Comparison of ENCODE assay signal across 32 cellular contexts in genomic region chr5:96321371-96321770, GRCh38.
DNase-seq lines count a peak whose midpoint lies in the region; ATAC-seq and TF ChIP-seq lines count a peak whose summit lies in the region.
"Had no signal": no experiment of that assay in that cellular context is flagged by ENCODE, and none has a peak within 500 bp of the region (broad histone marks: within the 10 kb centered on the region; RNA-seq: fewer than 3 reads in every experiment).

No MANE protein-coding gene starts in this region.

- H3K27ac Mint-ChIP-seq in activated T-helper 2 cell treated with anti-CD3 and anti-CD28 coated beads, Interferon-gamma antibody, Interleukin-2, Interleukin-4, amounts not matched to agents 10 μg/mL and 5 μg/mL and 100 μg/mL, durations not matched to agents 14 hours and 24 hours and 36 hours: no peak overlapping the region
- H3K27ac Mint-ChIP-seq: activated T-cell treated with anti-CD3 and anti-CD28 coated beads, Interleukin-2, amount 50 U/mL, for 72 hours; dendritic cell treated with granulocyte-macrophage colony-stimulating factor and Interleukin-4, amounts not matched to agents 40 ng/mL and 50 ng/mL, for 4 days; progenitor cell of endocrine pancreas; stimulated activated naive CD8-positive, alpha-beta T cell treated with anti-CD3 and anti-CD28 coated beads, Interleukin-15, Interleukin-2, amounts not matched to agents 100 ng/mL and 50 ng/mL, for 24 hours; T-helper 17 cell had no signal

- peak overlapping the region; percentile 72 for H3K27ac ChIP-seq in ACC112 (ENCODE audit: low read depth, low read length)
- peak overlapping the region; percentile 73 for H3K27ac ChIP-seq in PC-9
- H3K27ac ChIP-seq in tibial nerve: no peak overlapping the region
- H3K27ac ChIP-seq: body of pancreas, HL-60, left ventricle myocardium inferior, neutrophil, right lobe of liver, testis, uterus had no signal

- H3K4me3 ChIP-seq in ACC112 (ENCODE audit: low read depth, low read length) (peak overlapping the region; percentile 14; the same call in 1 of the 2 replicates), PC-9 (no peak overlapping the region), fibroblast of mammary gland (ENCODE audit: control insufficient read depth, low read depth, low read length) (no peak overlapping the region), tibial nerve (no peak overlapping the region)
- H3K4me3 ChIP-seq: body of pancreas, left ventricle myocardium inferior, right lobe of liver, testis, uterus had no signal

- BruUV-seq in PC-9 (replicated peaks; lab: Mats Ljungman, UMichigan): no TSS peak

- WGBS in tibial nerve, 2 donors: 52 to 66% methylated on average over 1 of the region's 1 CpG

- H3K79me2 ChIP-seq in ACC112 (ENCODE audit: control insufficient read depth, insufficient read depth, low read length, unreplicated experiment) (no peaks in the 10 kb centered on the region), PC-9 (ENCODE audit: low read depth) (no peaks in the 10 kb centered on the region)

- no peaks in the 10 kb centered on the region for H3K27me3 ChIP-seq in ACC112 (ENCODE audit: insufficient read depth, low read length)
- no peaks in the 10 kb centered on the region for H3K27me3 ChIP-seq in PC-9 (ENCODE audit: insufficient read depth, low read depth)
- H3K27me3 ChIP-seq in tibial nerve: no peaks in the 10 kb centered on the region
- H3K27me3 ChIP-seq: BE2C, body of pancreas, neutrophil, right lobe of liver, testis, uterus had no signal

- no peak overlapping the region for H3K4me3 Mint-ChIP-seq in activated T-helper 2 cell treated with anti-CD3 and anti-CD28 coated beads, Interferon-gamma antibody, Interleukin-2, Interleukin-4, amounts not matched to agents 10 μg/mL and 5 μg/mL and 100 μg/mL, durations not matched to agents 14 hours and 24 hours and 36 hours (ENCODE audit: low read depth)
- H3K4me3 Mint-ChIP-seq: activated T-cell treated with anti-CD3 and anti-CD28 coated beads, Interleukin-2, amount 50 U/mL, for 72 hours; dendritic cell treated with granulocyte-macrophage colony-stimulating factor and Interleukin-4, amounts not matched to agents 40 ng/mL and 50 ng/mL, for 4 days; stimulated activated naive CD8-positive, alpha-beta T cell treated with anti-CD3 and anti-CD28 coated beads, Interleukin-15, Interleukin-2, amounts not matched to agents 100 ng/mL and 50 ng/mL, for 24 hours; T-helper 17 cell had no signal

- H3K4me1 Mint-ChIP-seq in activated T-helper 2 cell treated with anti-CD3 and anti-CD28 coated beads, Interferon-gamma antibody, Interleukin-2, Interleukin-4, amounts not matched to agents 10 μg/mL and 5 μg/mL and 100 μg/mL, durations not matched to agents 14 hours and 24 hours and 36 hours (ENCODE audit: low read depth): no peaks in the 10 kb centered on the region
- H3K4me1 Mint-ChIP-seq: T-helper 17 cell had no signal

- CTCF ChIA-PET in PC-9 (lab: Charles Lee): no interaction called here

- H3K4me1 ChIP-seq in ACC112 (ENCODE audit: control insufficient read depth, insufficient read depth, low read length, unreplicated experiment): peaks cover 65% of the 10 kb centered on the region
- H3K4me1 ChIP-seq in PC-9 (replicated peaks; ENCODE audit: insufficient read depth): peaks cover 28% of the 10 kb centered on the region
- H3K4me1 ChIP-seq in tibial nerve: no peaks in the 10 kb centered on the region
- H3K4me1 ChIP-seq: BE2C, body of pancreas, testis, uterus had no signal

- H3K36me3 ChIP-seq in ACC112 (ENCODE audit: insufficient read depth, low read length): no peaks in the 10 kb centered on the region
- H3K36me3 ChIP-seq in PC-9 (ENCODE audit: low read depth): no peaks in the 10 kb centered on the region
- H3K36me3 ChIP-seq in tibial nerve: no peaks in the 10 kb centered on the region
- H3K36me3 ChIP-seq: BE2C, left ventricle myocardium inferior, neutrophil, right lobe of liver, uterus had no signal

- no peak for ATAC-seq in HG03469 (IDR thresholded peaks at IDR 0.05; ENCODE audit: unreplicated experiment)
- ATAC-seq: activated T-cell treated with anti-CD3 and anti-CD28 coated beads, Interleukin-2, amount 50 U/mL, for 72 hours; body of pancreas; SK-N-SH treated with all-trans-retinoic acid at 6 μM for 48 hours; T-helper 17 cell had no signal

- H3F3A ChIP-seq in PC-9 (ENCODE audit: insufficient read depth, low read depth): no peaks in the 10 kb centered on the region; the same call in none of the 2 replicates

- peak; percentile 89 for DNase-seq in GM04503 (ENCODE audit: low read depth)
- peak in 1 of 2 experiments; percentile 36 for DNase-seq in PC-9
- DNase-seq in fibroblast of mammary gland (ENCODE audit: low read depth): peak; percentile 33
- no peak for DNase-seq in SW 1271 (lab: John Stamatoyannopoulos, UW)
- no peak for DNase-seq in activated T-helper 2 cell treated with anti-CD3 and anti-CD28 coated beads, Interferon-gamma antibody, Interleukin-2, Interleukin-4, amounts not matched to agents 10 μg/mL and 5 μg/mL and 100 μg/mL, durations not matched to agents 14 hours and 24 hours and 36 hours (ENCODE audit: low spot score)
- no peak for DNase-seq in tibial nerve (ENCODE audit: low spot score in 2 of 2)
- DNase-seq: 8988T; activated CD4-positive, alpha-beta T cell treated with anti-CD3 and anti-CD28 coated beads, Interleukin-2, amount 50 U/mL, for 4 hours; activated naive CD4-positive, alpha-beta T cell; activated T-cell treated with anti-CD3 and anti-CD28 coated beads, Interleukin-2, amount 50 U/mL, for 72 hours; BE2C; body of pancreas; KG1; left ventricle myocardium inferior; NCI-H1436; NCI-H2081; NCI-H2227 treated with DMSO at 0.1 percent for 48 hours; NCI-H69; right lobe of liver; Right ventricle myocardium superior; stimulated activated CD8-positive, alpha-beta memory T cell treated with anti-CD3 and anti-CD28 coated beads, Interleukin-4, amount 100 ng/mL, for 48 hours; T-helper 17 cell; testis; uterus had no signal

- no peaks in the 10 kb centered on the region for H3K9me2 ChIP-seq in PC-9 (ENCODE audit: insufficient read depth)

- peaks cover 13% of the 10 kb centered on the region for H3K27me3 Mint-ChIP-seq in activated T-helper 2 cell treated with anti-CD3 and anti-CD28 coated beads, Interferon-gamma antibody, Interleukin-2, Interleukin-4, amounts not matched to agents 10 μg/mL and 5 μg/mL and 100 μg/mL, durations not matched to agents 14 hours and 24 hours and 36 hours (ENCODE audit: low read depth)
- H3K27me3 Mint-ChIP-seq: dendritic cell treated with granulocyte-macrophage colony-stimulating factor and Interleukin-4, amounts not matched to agents 40 ng/mL and 50 ng/mL, for 4 days; progenitor cell of endocrine pancreas had no signal

- H3K9me3 Mint-ChIP-seq in activated T-helper 2 cell treated with anti-CD3 and anti-CD28 coated beads, Interferon-gamma antibody, Interleukin-2, Interleukin-4, amounts not matched to agents 10 μg/mL and 5 μg/mL and 100 μg/mL, durations not matched to agents 14 hours and 24 hours and 36 hours: peaks cover 3% of the 10 kb centered on the region
- H3K9me3 Mint-ChIP-seq: dendritic cell treated with granulocyte-macrophage colony-stimulating factor and Interleukin-4, amounts not matched to agents 40 ng/mL and 50 ng/mL, for 4 days had no signal

- POLR2A ChIA-PET in PC-9 (lab: Charles Lee; ENCODE audit: unreplicated experiment): no interaction called here

- TF ChIP-seq CTCF in PC-9 (conservative IDR thresholded peaks at IDR 0.05): no peak
- TF ChIP-seq CTCF in fibroblast of mammary gland (conservative IDR thresholded peaks at IDR 0.05; ENCODE audit: control insufficient read depth, insufficient read depth, low read depth, low read length): no peak
- no peak for TF ChIP-seq CTCF in tibial nerve (IDR thresholded peaks at IDR 0.05)

- TF ChIP-seq POLR2A in tibial nerve (IDR thresholded peaks at IDR 0.05): no peak

- no peaks in the 10 kb centered on the region for H3K36me3 Mint-ChIP-seq in activated T-helper 2 cell treated with anti-CD3 and anti-CD28 coated beads, Interferon-gamma antibody, Interleukin-2, Interleukin-4, amounts not matched to agents 10 μg/mL and 5 μg/mL and 100 μg/mL, durations not matched to agents 14 hours and 24 hours and 36 hours (ENCODE audit: low read depth)

- no peak overlapping the region for H2AFZ ChIP-seq in ACC112 (ENCODE audit: low read length, unreplicated experiment)
- peak overlapping the region; percentile 40; the same call in 1 of the 2 replicates for H2AFZ ChIP-seq in PC-9

- intact Hi-C loops in PC-9 (cut with micrococcal nuclease; ENCODE audit: unreplicated experiment): no loop called here
- intact Hi-C loops in activated T-helper 2 cell treated with anti-CD3 and anti-CD28 coated beads, Interferon-gamma antibody, Interleukin-2, Interleukin-4, amounts not matched to agents 10 μg/mL and 5 μg/mL and 100 μg/mL, durations not matched to agents 14 hours and 24 hours and 36 hours (cut with micrococcal nuclease): no loop called here

- peak overlapping the region; percentile 4; the same call in 1 of the 2 replicates for H3K4me2 ChIP-seq in PC-9

- no peaks in the 10 kb centered on the region for H4K20me1 ChIP-seq in PC-9 (ENCODE audit: insufficient read depth)

- H3K9me3 ChIP-seq in PC-9 (ENCODE audit: insufficient read depth, low read depth) (peaks cover 4% of the 10 kb centered on the region), tibial nerve (peaks cover 0 to 5% (median 0%) of the 10 kb centered on the region in 4 donors)
- H3K9me3 ChIP-seq: BE2C, body of pancreas, left ventricle myocardium inferior, neutrophil, right lobe of liver, testis, uterus had no signal

- TF ChIP-seq EP300 in tibial nerve (IDR thresholded peaks at IDR 0.05): no peak

Comparison
In these comparisons a context has a peak if more than half of its experiments do, and no peak if none do; other contexts are left out.
1. H3K27ac ChIP-seq: peak in ACC112 (single experiment) and PC-9 (single experiment); none in tibial nerve (0 of 4).
2. DNase-seq: peak in GM04503 (single experiment) and fibroblast of mammary gland (single experiment); none in SW 1271 (0 of 2), activated T-helper 2 cell treated with anti-CD3 and anti-CD28 coated beads, Interferon-gamma antibody, Interleukin-2, Interleukin-4, amounts not matched to agents 10 μg/mL and 5 μg/mL and 100 μg/mL, durations not matched to agents 14 hours and 24 hours and 36 hours (single experiment) and tibial nerve (0 of 2).